Comparison of ENCODE assay signal across 8 cellular contexts in the genomic region with DNA sequence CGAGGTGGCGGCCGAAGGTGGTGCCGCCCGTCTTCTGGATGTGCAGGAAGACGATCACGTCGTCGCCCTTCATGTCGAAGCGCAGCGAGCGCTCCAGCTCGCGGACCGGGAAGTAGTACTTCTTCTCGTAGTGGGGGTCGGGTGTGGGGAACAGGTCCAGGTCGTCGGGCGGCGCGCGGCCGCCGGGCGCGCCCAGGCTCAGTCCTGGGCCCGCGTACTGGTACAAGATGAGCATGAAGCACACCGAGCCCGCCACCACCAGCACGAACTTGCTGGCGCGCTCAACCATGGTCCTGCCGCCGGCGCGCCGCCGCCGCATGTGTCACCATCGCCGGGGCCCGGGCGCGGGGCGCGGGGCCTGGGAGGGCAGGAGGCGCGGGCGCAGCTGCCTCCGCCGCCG. TPM values are rescaled to one million over a fixed set of nuclear protein-coding genes. Genes with fewer than 3 reads are reported as not detected.
A peak's percentile ranks its signal among the peaks of the same experiment; 100 is the strongest.
DNase-seq lines count a peak whose midpoint lies in the region; ATAC-seq, FAIRE-seq and TF ChIP-seq lines count a peak whose summit lies in the region.
"Not testable (repeated sequence)": the region's sequence is repeated elsewhere in the genome, so short reads cannot be mapped to it uniquely, and the experiment has no call there.

No MANE protein-coding gene starts in this region.

- WGBS in GM12878 (ENCODE audit: insufficient coverage, insufficient replicate concordance, low lambda C conversion rate, missing lambda C conversion rate), result 1% methylated on average over 19 of the region's 55 CpGs
- WGBS in neuronal stem cell (ENCODE audit: extremely low coverage in 2 of 2, insufficient read length in 2 of 2, insufficient replicate concordance in 1 of 2), 2 donors, result no CpG with 5 or more reads among the region's 55 CpGs
- 1% methylated on average over 43 of the region's 55 CpGs for WGBS in urinary bladder

- not testable (repeated sequence) for H2BK12ac ChIP-seq in neuronal stem cell (ENCODE audit: low read length)

- not testable (repeated sequence) for H4K8ac ChIP-seq in neuronal stem cell (ENCODE audit: low read depth, low read length)

- peaks cover 15% of the 10 kb centered on the region for H3K4me1 ChIP-seq in GM12878 (ENCODE audit: control insufficient read depth, insufficient read depth, low read length)
- H3K4me1 ChIP-seq in neuronal stem cell (ENCODE audit: control insufficient read depth in 2 of 2, insufficient read depth in 1 of 2, low read depth in 1 of 2, low read length in 2 of 2), result peaks cover 33% of the 10 kb centered on the region in 2 donors
- H3K4me1 ChIP-seq in urinary bladder (ENCODE audit: insufficient read depth), result not testable (repeated sequence)

- H3K18ac ChIP-seq in neuronal stem cell (ENCODE audit: low read length), result peak overlapping the region; percentile 80

- RAD21 ChIA-PET in GM12878 (lab: Charles Lee; ENCODE audit: unreplicated experiment), result not testable (repeated sequence)

- not testable (repeated sequence) for H2BK5ac ChIP-seq in neuronal stem cell (ENCODE audit: low read length)

- H3K9me3 ChIP-seq in WERI-Rb-1 (ENCODE audit: severe bottlenecking); GM12878 (replicated peaks; ENCODE audit: control insufficient read depth, insufficient read depth, low read length); neuronal stem cell (replicated peaks in 1 of 2; ENCODE audit: control insufficient read depth in 2 of 2, insufficient read depth in 1 of 2, low read depth in 1 of 2, low read length in 2 of 2): not testable (repeated sequence)

- TF ChIP-seq RAD21 in GM12878 (IDR thresholded peaks at IDR 0.05; ENCODE audit: insufficient read depth, low read depth, low read length), result not testable (repeated sequence)

- not testable (repeated sequence) for H4K91ac ChIP-seq in neuronal stem cell (ENCODE audit: low read depth, low read length, poor library complexity)

- not testable (repeated sequence) for H4K20me1 ChIP-seq in GM12878 (ENCODE audit: control insufficient read depth, insufficient read depth)

- POLR2A ChIA-PET in GM12878 (lab: Charles Lee), result not testable (repeated sequence)

- H3K36me3 ChIP-seq in WERI-Rb-1 (peaks cover 21% of the 10 kb centered on the region), neuronal stem cell (replicated peaks in 1 of 2; ENCODE audit: control insufficient read depth in 2 of 2, insufficient read depth in 2 of 2, low read length in 2 of 2) (peaks cover 3 to 35% of the 10 kb centered on the region in 2 donors)
- H3K36me3 ChIP-seq in GM12878 (ENCODE audit: control insufficient read depth in 2 of 2, insufficient read depth in 2 of 2, low read length in 1 of 2); urinary bladder (ENCODE audit: insufficient read depth): not testable (repeated sequence)

- H3K79me1 ChIP-seq in neuronal stem cell (ENCODE audit: low read depth, low read length), result peaks cover 29% of the 10 kb centered on the region

- H3K79me2 ChIP-seq in GM12878 (ENCODE audit: control insufficient read depth, insufficient read depth, low read length), result peaks cover 15% of the 10 kb centered on the region

- H3K4ac ChIP-seq in neuronal stem cell (ENCODE audit: low read length), result not testable (repeated sequence)

- H3K27ac ChIP-seq in WERI-Rb-1; GM12878 (ENCODE audit: control insufficient read depth, insufficient read depth); neuronal stem cell (replicated peaks; ENCODE audit: low read length); urinary bladder (ENCODE audit: low read depth): not testable (repeated sequence)

- H2AK5ac ChIP-seq in neuronal stem cell (ENCODE audit: low read depth, low read length), result not testable (repeated sequence)

- in situ Hi-C loops in GM12878 (cut with MboI), result not testable (repeated sequence)

- CTCF ChIA-PET in GM12878 (lab: Yijun Ruan, JAX), result not testable (repeated sequence)

- H3K4me3 ChIP-seq in Jurkat, Clone E6-1 (ENCODE audit: low read length), result peak overlapping the region; percentile 47
- H3K4me3 ChIP-seq in WERI-Rb-1 (ENCODE audit: low read depth, low read length), result peak overlapping the region; percentile 50
- not testable (repeated sequence) for H3K4me3 ChIP-seq in GM12878
- peak overlapping the region; percentile 53 to 80 for H3K4me3 ChIP-seq in neuronal stem cell (ENCODE audit: low read length in 2 of 2)
- peak overlapping the region; percentile 56 for H3K4me3 ChIP-seq in urinary bladder (ENCODE audit: low read depth, low read length)

- H2BK15ac ChIP-seq in neuronal stem cell (ENCODE audit: low read length), result not testable (repeated sequence)

- BruUV-seq in GM12878 (replicated peaks; lab: Mats Ljungman, UMichigan), result not testable (repeated sequence)

- TF ChIP-seq CTCF in WERI-Rb-1 (IDR thresholded peaks at IDR 0.05; ENCODE audit: low read depth, low read length); GM12878 (IDR thresholded peaks at IDR 0.05 in 2 of 3, conservative IDR thresholded peaks at IDR 0.05 in 1 of 3; ENCODE audit: control insufficient read depth in 2 of 3, extremely low read depth in 1 of 3, insufficient read depth in 1 of 3, low read depth in 3 of 3, low read length in 3 of 3): not testable (repeated sequence)

- not testable (repeated sequence) for FAIRE-seq in GM12878 (lab: Jason Lieb, UNC)

- intact Hi-C loops in GM12878 (cut with micrococcal nuclease; ENCODE audit: unreplicated experiment), result not testable (repeated sequence)
- intact Hi-C loops in left cardiac atrium (cut with DNase I), result loop anchor here in 1 of 2 donors (10.0 kb wide), 1 partner anchor 143 kb away; no protein-coding TSS in a partner anchor

- H3K4me2 ChIP-seq in GM12878 (ENCODE audit: control insufficient read depth, insufficient read depth), result not testable (repeated sequence)
- H3K4me2 ChIP-seq in neuronal stem cell (ENCODE audit: insufficient read depth, low read length, poor library complexity, severe bottlenecking), result peak overlapping the region; percentile 47

- SMC1A ChIA-PET in GM12878 (lab: Charles Lee; ENCODE audit: uncharacterized antibody, unreplicated experiment), result not testable (repeated sequence)

- H3K23ac ChIP-seq in neuronal stem cell (ENCODE audit: low read depth, low read length, poor library complexity), result not testable (repeated sequence)

- DNase-seq in Jurkat, Clone E6-1 (ENCODE audit: low read depth, low spot score), result peak; percentile 11
- not testable (repeated sequence) for DNase-seq in WERI-Rb-1; GM12878 (ENCODE audit: low read depth, low spot score); neuronal stem cell (ENCODE audit: low spot score)
- peak; percentile 28 for DNase-seq in left cardiac atrium

- ATAC-seq in GM18858 (IDR thresholded peaks at IDR 0.05; ENCODE audit: unreplicated experiment), result peak; percentile 12
- peak; percentile 13 for ATAC-seq in HG02678 (IDR thresholded peaks at IDR 0.05; ENCODE audit: unreplicated experiment)
- not testable (repeated sequence) for ATAC-seq in GM12878, left cardiac atrium

- H3K14ac ChIP-seq in neuronal stem cell (ENCODE audit: low read length), result not testable (repeated sequence)

- H3K27me3 ChIP-seq in WERI-Rb-1 (ENCODE audit: insufficient read depth, low read depth, severe bottlenecking); GM12878 (replicated peaks in 1 of 2; ENCODE audit: control insufficient read depth in 2 of 2, insufficient read depth in 2 of 2, low read length in 1 of 2): not testable (repeated sequence)
- H3K27me3 ChIP-seq in neuronal stem cell (ENCODE audit: control insufficient read depth in 3 of 3, insufficient read depth in 3 of 3, low read depth in 1 of 3, low read length in 3 of 3), result peaks cover 0 to 24% (median 0%) of the 10 kb centered on the region in 3 experiments

- H3K9ac ChIP-seq in GM12878 (ENCODE audit: control insufficient read depth, insufficient read depth, low read length); neuronal stem cell (ENCODE audit: low read depth, low read length, poor library complexity): not testable (repeated sequence)

- TF ChIP-seq EP300 in GM12878 (IDR thresholded peaks at IDR 0.05; ENCODE audit: borderline replicate concordance in 1 of 2, control insufficient read depth in 1 of 2, low read depth in 2 of 2, low read length in 2 of 2), result not testable (repeated sequence)

- TF ChIP-seq POLR2A in GM12878 (IDR thresholded peaks at IDR 0.05; ENCODE audit: low read depth, low read length), result not testable (repeated sequence)

- H2BK120ac ChIP-seq in neuronal stem cell (ENCODE audit: low read depth, low read length), result not testable (repeated sequence)

- peak overlapping the region; percentile 39; the same call in 1 of the 2 replicates for H2AFZ ChIP-seq in GM12878 (ENCODE audit: control insufficient read depth, low read depth, low read length)
- not testable (repeated sequence) for H2AFZ ChIP-seq in neuronal stem cell (ENCODE audit: low read length)

RNA-seq across cellular contexts. Expression of gene HS6ST1, which starts 0.4 kb away (rescaled TPM):
- polyA plus RNA-seq in Jurkat, Clone E6-1 (2012; ENCODE audit: insufficient read depth, insufficient read length), result 41.6 TPM
- 14.4 and 19.3 TPM in 2 replicates for total RNA-seq in GM12878 (2013; cell fraction: nucleolus; rRNA removed)
- total RNA-seq in GM12878 (2014; rRNA removed) (13.3 and 16.3 TPM in 2 replicates), GM12878 (2014; rRNA removed; fragmentation: Illumina TruSeq; extraction: Trizol) (6.0 and 7.1 TPM in 2 replicates), GM12878 (2021) (17.0 and 17.4 TPM in 2 replicates), left cardiac atrium (10 to 100 TPM; 14.3 to 19.3 TPM), urinary bladder (16.9 TPM)
- polyA plus RNA-seq in GM12878 (2011; ENCODE audit: low read depth), result 1.7 TPM
- polyA plus RNA-seq in GM12878 (2011; rRNA removed) (1.7 and 3.1 TPM in 2 replicates), GM12878 (2014; fragmentation: Illumina TruSeq; extraction: Trizol) (1.7 and 6.2 TPM in 2 replicates), GM12878 (2014; fragmentation: Nextera tagmentation; extraction: Ambion mirVana) (under 1 TPM; 0.48 to 0.75 TPM), GM12878 (2014; rRNA removed) (12.6 and 12.8 TPM in 2 replicates), GM12878 (2016; fragmentation: Nextera tagmentation; extraction: Ambion mirVana) (1 to 10 TPM; 2.2 TPM), urinary bladder (40.0 TPM)
- 6.2 and 9.8 TPM in 2 replicates for polyA plus RNA-seq in GM12878 (2011; cell fraction: cytosol; rRNA removed)
- 4.1 and 8.6 TPM in 2 replicates for polyA plus RNA-seq in GM12878 (2011; cell fraction: nucleus; rRNA removed)
- 3.9 and 4.2 TPM in 2 replicates for polyA plus RNA-seq in GM12878 (2012)
- polyA minus RNA-seq in GM12878 (2011; rRNA and poly(A)+ RNA removed), result 5.3 and 10.3 TPM in 2 replicates
- 4.7 and 6.3 TPM in 2 replicates for polyA minus RNA-seq in GM12878 (2011; cell fraction: cytosol; rRNA and poly(A)+ RNA removed)
- 10.2 and 28.1 TPM in 2 replicates for polyA minus RNA-seq in GM12878 (2011; cell fraction: nucleus; rRNA and poly(A)+ RNA removed)
- 32.8 TPM for polyA plus RNA-seq in neuronal stem cell (2013, experiment 1 of 2)
- polyA plus RNA-seq in neuronal stem cell (2013, experiment 2 of 2), result 32.8 TPM
